12 cellular contexts compared by ENCODE assay signal in genomic region chr6:140436023-140436811, GRCh38.
DNase-seq lines count a peak whose midpoint lies in the region; TF ChIP-seq lines count a peak whose summit lies in the region.
"Had no signal": no experiment of that assay in that cellular context is flagged by ENCODE, and none has a peak within 500 bp of the region (broad histone marks: within the 10 kb centered on the region; RNA-seq: fewer than 3 reads in every experiment).

No MANE protein-coding gene starts in this region.

- H3K4me3 ChIP-seq in GM23248 (no peak overlapping the region), adipocyte (ENCODE audit: low read length) (no peak overlapping the region), osteoblast (ENCODE audit: insufficient read depth, low read length) (no peak overlapping the region)
- H3K4me3 ChIP-seq: transverse colon had no signal

- H3K79me2 ChIP-seq in GM23248 (ENCODE audit: insufficient read depth) (no peaks in the 10 kb centered on the region), osteoblast (ENCODE audit: insufficient read depth, low read length) (no peaks in the 10 kb centered on the region)

- H3K4me2 ChIP-seq in GM23248 (ENCODE audit: unreplicated experiment) = peak overlapping the region; percentile 0
- no peak overlapping the region for H3K4me2 ChIP-seq in osteoblast (ENCODE audit: insufficient read depth, low read length)

- in situ Hi-C loops in GM23248 (cut with MboI) = no loop called here

- H4K20me1 ChIP-seq in GM23248 (ENCODE audit: insufficient read depth) (no peaks in the 10 kb centered on the region), osteoblast (ENCODE audit: insufficient read depth, low read length) (no peaks in the 10 kb centered on the region)

- 48 to 50% methylated on average over 2 of the region's 2 CpGs for WGBS in GM23248 (ENCODE audit: low coverage in 1 of 2, low lambda C conversion rate in 2 of 2, missing lambda C conversion rate in 2 of 2), 2 experiments

- H3K36me3 ChIP-seq in GM23248 (ENCODE audit: low read depth) (no peaks in the 10 kb centered on the region), adipocyte (ENCODE audit: control insufficient read depth, insufficient read depth, low read length, severe bottlenecking) (no peaks in the 10 kb centered on the region), osteoblast (ENCODE audit: insufficient read depth, low read length) (no peaks in the 10 kb centered on the region)
- H3K36me3 ChIP-seq: transverse colon had no signal

- H3K9ac ChIP-seq in GM23248 (no peak overlapping the region), adipocyte (ENCODE audit: low read length) (peak overlapping the region; percentile 61)

- H3K9me3 ChIP-seq in GM23248 (ENCODE audit: low read depth) (no peaks in the 10 kb centered on the region), adipocyte (ENCODE audit: control insufficient read depth, low read length) (peaks cover 14% of the 10 kb centered on the region), osteoblast (ENCODE audit: low read depth, low read length) (peaks cover 8% of the 10 kb centered on the region)
- H3K9me3 ChIP-seq: transverse colon had no signal

- peak overlapping the region; percentile 54 for H2AFZ ChIP-seq in GM23248
- H2AFZ ChIP-seq in osteoblast (ENCODE audit: low read length) = peak overlapping the region; percentile 53

- no peaks in the 10 kb centered on the region for H3K9me2 ChIP-seq in GM23248 (ENCODE audit: insufficient read depth)

- H3K27me3 ChIP-seq in GM23248 (replicated peaks; ENCODE audit: insufficient read depth) (no peaks in the 10 kb centered on the region), adipocyte (replicated peaks; ENCODE audit: control insufficient read depth, insufficient read depth, low read length) (no peaks in the 10 kb centered on the region), osteoblast (ENCODE audit: insufficient read depth, low read length) (no peaks in the 10 kb centered on the region)
- H3K27me3 ChIP-seq: transverse colon had no signal

- H3K27ac ChIP-seq in GM23248 = peak overlapping the region; percentile 61
- H3K27ac ChIP-seq in osteoblast (ENCODE audit: low read depth, low read length) = peak overlapping the region; percentile 63
- H3K27ac ChIP-seq in substantia nigra (ENCODE audit: low read depth, low read length, poor library complexity, severe bottlenecking) = no peak overlapping the region
- H3K27ac ChIP-seq: transverse colon had no signal

- H3K4me1 ChIP-seq in GM23248 (ENCODE audit: insufficient read depth) (peaks cover 56% of the 10 kb centered on the region), adipocyte (ENCODE audit: control insufficient read depth, insufficient read depth, low read length) (peaks cover 29% of the 10 kb centered on the region), osteoblast (ENCODE audit: insufficient read depth, low read length) (peaks cover 15% of the 10 kb centered on the region)

- TF ChIP-seq CTCF in osteoblast (IDR thresholded peaks at IDR 0.05; ENCODE audit: extremely low read depth, low read depth, low read length) = no peak

- peaks cover 39% of the 10 kb centered on the region for H3F3A ChIP-seq in GM23248 (ENCODE audit: insufficient read depth)

- peak; percentile 71 for DNase-seq in GM23248
- DNase-seq in adipocyte (ENCODE audit: low read depth) = peak; percentile 85
- DNase-seq in foreskin melanocyte = peak; percentile 20
- peak; percentile 5 for DNase-seq in osteoblast (ENCODE audit: insufficient read length, low spot score, missing footprints)
- DNase-seq in HUDEP-2 (lab: John Stamatoyannopoulos, UW; ENCODE audit: unreplicated experiment in 76 of 76) = no peak
- DNase-seq in CD1c-positive myeloid dendritic cell (ENCODE audit: extremely low spot score) = no peak
- no peak for DNase-seq in substantia nigra (lab: John Stamatoyannopoulos, UW)
- DNase-seq in activated CD8-positive, alpha-beta memory T cell treated with anti-CD3 and anti-CD28 coated beads for 24 hours = no peak
- DNase-seq: DMS 273 treated with DMSO at 0.1 percent for 48 hours, hypothalamus, NCI-H1048, transverse colon had no signal

Comparison
In these comparisons a context has a peak if more than half of its experiments do, and no peak if none do; other contexts are left out.
1. DNase-seq: peak in GM23248 (single experiment), adipocyte (single experiment), foreskin melanocyte (single experiment) and osteoblast (single experiment); none in HUDEP-2 (0 of 76), CD1c-positive myeloid dendritic cell (single experiment), substantia nigra (0 of 49) and activated CD8-positive, alpha-beta memory T cell treated with anti-CD3 and anti-CD28 coated beads for 24 hours (single experiment).